In the genomic region with DNA sequence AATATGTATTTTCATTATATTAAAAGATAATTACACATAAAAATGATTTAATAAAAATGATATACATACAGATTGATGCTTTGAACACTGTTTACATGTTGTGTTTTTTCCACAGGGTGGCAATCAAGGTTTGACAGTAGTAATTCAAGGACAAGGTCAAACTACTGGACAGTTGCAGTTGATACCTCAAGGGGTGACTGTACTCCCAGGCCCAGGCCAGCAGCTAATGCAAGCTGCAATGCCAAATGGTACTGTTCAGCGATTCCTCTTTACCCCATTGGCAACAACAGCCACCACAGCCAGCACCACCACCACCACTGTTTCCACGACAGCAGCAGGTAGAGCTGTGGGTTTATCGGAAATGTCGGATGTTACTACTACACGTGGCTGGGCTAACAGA, we compare ENCODE assay signal across 19 cellular contexts. TPM values are rescaled to one million over a fixed set of nuclear protein-coding genes. Genes with fewer than 3 reads are reported as not detected.
DNase-seq lines count a peak whose midpoint lies in the region; ATAC-seq and TF ChIP-seq lines count a peak whose summit lies in the region.
"Had no signal": no experiment of that assay in that cellular context is flagged by ENCODE, and none has a peak within 500 bp of the region (broad histone marks: within the 10 kb centered on the region; RNA-seq: fewer than 3 reads in every experiment).

No MANE protein-coding gene starts in this region.

- no peak overlapping the region for H3K18ac ChIP-seq in neuronal stem cell (ENCODE audit: low read length)

- H3K9me3 ChIP-seq in heart left ventricle (no peaks in the 10 kb centered on the region), left ventricle myocardium inferior (replicated peaks) (no peaks in the 10 kb centered on the region), neuronal stem cell (replicated peaks in 1 of 2; ENCODE audit: control insufficient read depth in 2 of 2, insufficient read depth in 1 of 2, low read depth in 1 of 2, low read length in 2 of 2) (no peaks in the 10 kb centered on the region)
- H3K9me3 ChIP-seq: A549; BLaER1 treated with 17β-estradiol and CSF1 and Interleukin-3, amounts not matched to agents 10 nM and 100 nM; Caco-2 had no signal

- no peak overlapping the region for H2BK120ac ChIP-seq in neuronal stem cell (ENCODE audit: low read depth, low read length)

- no peak overlapping the region for H3K27ac Mint-ChIP-seq in natural killer cell
- H3K27ac Mint-ChIP-seq: B cell; CD4-positive, alpha-beta T cell had no signal

- H3K14ac ChIP-seq in neuronal stem cell (ENCODE audit: low read length) = no peak overlapping the region

- no peak overlapping the region for H4K8ac ChIP-seq in neuronal stem cell (ENCODE audit: low read depth, low read length)

- H3K36me3 ChIP-seq in heart left ventricle (peaks cover 0 to 100% (median 99%) of the 10 kb centered on the region in 9 donors), left ventricle myocardium inferior (peaks cover 97% of the 10 kb centered on the region), neuronal stem cell (replicated peaks in 1 of 2; ENCODE audit: control insufficient read depth in 2 of 2, insufficient read depth in 2 of 2, low read length in 2 of 2) (peaks cover 51 to 99% of the 10 kb centered on the region in 2 donors)

- DNase-seq in Right ventricle myocardium inferior (ENCODE audit: missing footprints) (no peak), heart left ventricle (no peak), left ventricle myocardium superior (no peak), left ventricle myocardium inferior (no peak), neuronal stem cell (ENCODE audit: low spot score) (no peak), natural killer cell (no peak), cerebellar cortex (ENCODE audit: low spot score) (no peak)
- DNase-seq: AML-193; Caco-2; Calu3; CD4-positive, alpha-beta T cell; CD8-positive, alpha-beta T cell; DMS79 treated with DMSO at 0.1 percent for 48 hours; GF-D8 had no signal

- TF ChIP-seq CTCF in heart left ventricle (IDR thresholded peaks at IDR 0.05) = no peak
- no peak for TF ChIP-seq CTCF in left ventricle myocardium inferior (IDR thresholded peaks at IDR 0.05; ENCODE audit: borderline replicate concordance)
- TF ChIP-seq CTCF in natural killer cell (IDR thresholded peaks at IDR 0.05) = no peak

- no peaks in the 10 kb centered on the region for H3K27me3 ChIP-seq in heart left ventricle
- no peaks in the 10 kb centered on the region for H3K27me3 ChIP-seq in left ventricle myocardium inferior (ENCODE audit: low read depth)
- no peaks in the 10 kb centered on the region for H3K27me3 ChIP-seq in neuronal stem cell (ENCODE audit: control insufficient read depth in 3 of 3, insufficient read depth in 3 of 3, low read depth in 1 of 3, low read length in 3 of 3)
- H3K27me3 ChIP-seq: BLaER1 treated with 17β-estradiol and CSF1 and Interleukin-3, amounts not matched to agents 10 nM and 100 nM had no signal

- H3K27me3 Mint-ChIP-seq in natural killer cell (ENCODE audit: low read depth in 2 of 2) = no peaks in the 10 kb centered on the region
- H3K27me3 Mint-ChIP-seq: B cell; CD4-positive, alpha-beta T cell had no signal

- H3K4me2 ChIP-seq in neuronal stem cell (ENCODE audit: insufficient read depth, low read length, poor library complexity, severe bottlenecking) = no peak overlapping the region
- H3K4me2 ChIP-seq: A549; BLaER1 treated with 17β-estradiol and CSF1 and Interleukin-3, amounts not matched to agents 10 nM and 100 nM had no signal

- peak overlapping the region; percentile 46 for H4K91ac ChIP-seq in neuronal stem cell (ENCODE audit: low read depth, low read length, poor library complexity)

- WGBS in heart left ventricle, 4 donors = 91 to 96% (median 93%) methylated on average over 5 of the region's 5 CpGs
- no CpG with 5 or more reads among the region's 5 CpGs for WGBS in neuronal stem cell (ENCODE audit: extremely low coverage in 2 of 2, insufficient read length in 2 of 2, insufficient replicate concordance in 1 of 2), 2 donors

- H3K4me3 ChIP-seq in heart left ventricle = no peak overlapping the region
- H3K4me3 ChIP-seq in left ventricle myocardium inferior = no peak overlapping the region
- H3K4me3 ChIP-seq in neuronal stem cell (ENCODE audit: low read length in 2 of 2) = no peak overlapping the region
- H3K4me3 ChIP-seq: A549; BLaER1 treated with 17β-estradiol and CSF1 and Interleukin-3, amounts not matched to agents 10 nM and 100 nM had no signal

- intact Hi-C loops in Right ventricle myocardium inferior (cut with DNase I) = no loop called here
- intact Hi-C loops in heart left ventricle (cut with DNase I) = no loop called here
- intact Hi-C loops in left ventricle myocardium superior (cut with micrococcal nuclease) = no loop called here
- intact Hi-C loops in left ventricle myocardium inferior (cut with micrococcal nuclease) = no loop called here
- intact Hi-C loops in natural killer cell (cut with micrococcal nuclease) = no loop called here

- no peak overlapping the region for H2AK5ac ChIP-seq in neuronal stem cell (ENCODE audit: low read depth, low read length)

- H3K27ac ChIP-seq in heart left ventricle (no peak overlapping the region), left ventricle myocardium inferior (replicated peaks) (no peak overlapping the region), neuronal stem cell (replicated peaks; ENCODE audit: low read length) (no peak overlapping the region)
- H3K27ac ChIP-seq: 22Rv1; A549; BLaER1 treated with 17β-estradiol and CSF1 and Interleukin-3, amounts not matched to agents 10 nM and 100 nM; C4-2B had no signal

- no peak overlapping the region for H3K9ac ChIP-seq in neuronal stem cell (ENCODE audit: low read depth, low read length, poor library complexity)
- H3K9ac ChIP-seq: BLaER1 treated with 17β-estradiol and CSF1 and Interleukin-3, amounts not matched to agents 10 nM and 100 nM had no signal

- H2BK12ac ChIP-seq in neuronal stem cell (ENCODE audit: low read length) = no peak overlapping the region

- no peaks in the 10 kb centered on the region for H3K9me3 Mint-ChIP-seq in natural killer cell
- H3K9me3 Mint-ChIP-seq: CD4-positive, alpha-beta T cell; CD8-positive, alpha-beta T cell had no signal

- H3K4me1 ChIP-seq in heart left ventricle (no peaks in the 10 kb centered on the region), left ventricle myocardium inferior (no peaks in the 10 kb centered on the region), neuronal stem cell (ENCODE audit: control insufficient read depth in 2 of 2, insufficient read depth in 1 of 2, low read depth in 1 of 2, low read length in 2 of 2) (no peaks in the 10 kb centered on the region)
- H3K4me1 ChIP-seq: A549; BLaER1 treated with 17β-estradiol and CSF1 and Interleukin-3, amounts not matched to agents 10 nM and 100 nM; Caco-2 had no signal

- no peak overlapping the region for H3K23ac ChIP-seq in neuronal stem cell (ENCODE audit: low read depth, low read length, poor library complexity)

- no peak overlapping the region for H2BK15ac ChIP-seq in neuronal stem cell (ENCODE audit: low read length)

- no peak overlapping the region for H2AFZ ChIP-seq in neuronal stem cell (ENCODE audit: low read length)

- H3K4me3 Mint-ChIP-seq in natural killer cell = no peak overlapping the region
- H3K4me3 Mint-ChIP-seq: B cell; CD4-positive, alpha-beta T cell; CD8-positive, alpha-beta T cell had no signal

- ATAC-seq in Right ventricle myocardium inferior (peak; percentile 16), heart left ventricle (no peak), left ventricle myocardium superior (peak; percentile 18), natural killer cell (no peak)
- ATAC-seq: A549; CD8-positive, alpha-beta T cell had no signal

- H3K79me1 ChIP-seq in neuronal stem cell (ENCODE audit: low read depth, low read length) = peaks cover under 1% of the 10 kb centered on the region

- TF ChIP-seq POLR2A in heart left ventricle (IDR thresholded peaks at IDR 0.05) = no peak

- H2BK5ac ChIP-seq in neuronal stem cell (ENCODE audit: low read length) = no peak overlapping the region

- peaks cover 0 to 6% of the 10 kb centered on the region in 2 donors for H3K4me1 Mint-ChIP-seq in natural killer cell
- H3K4me1 Mint-ChIP-seq: B cell had no signal

- H3K36me3 Mint-ChIP-seq in natural killer cell = peaks cover 44% of the 10 kb centered on the region

- H3K4ac ChIP-seq in neuronal stem cell (ENCODE audit: low read length) = no peak overlapping the region

RNA-seq across cellular contexts. Expression of a gene that starts 52.2 kb away (rescaled TPM):
- total RNA-seq in Right ventricle myocardium inferior (8.3 TPM), heart left ventricle (10 to 100 TPM in 1 of 9 donors, 1 to 10 TPM in 8; 4.1 to 11.8 (median 5.3) TPM), left ventricle myocardium superior (5.0 TPM), left ventricle myocardium inferior (6.6 TPM), natural killer cell (1 to 10 TPM; 4.3 to 5.8 (median 4.6) TPM)
- polyA plus RNA-seq in heart left ventricle = 1 to 10 TPM; 6.8 to 7.2 TPM
- polyA plus RNA-seq in neuronal stem cell (2013, experiment 1 of 2) = 24.2 TPM
- 24.1 TPM for polyA plus RNA-seq in neuronal stem cell (2013, experiment 2 of 2)

Comparison
In these comparisons a context has a peak if more than half of its experiments do, and no peak if none do; other contexts are left out.
1. ATAC-seq: peak in Right ventricle myocardium inferior (single experiment) and left ventricle myocardium superior (single experiment); none in heart left ventricle (0 of 4) and natural killer cell (0 of 3).